ENCODE assay signal across 9 cellular contexts in the genomic region with DNA sequence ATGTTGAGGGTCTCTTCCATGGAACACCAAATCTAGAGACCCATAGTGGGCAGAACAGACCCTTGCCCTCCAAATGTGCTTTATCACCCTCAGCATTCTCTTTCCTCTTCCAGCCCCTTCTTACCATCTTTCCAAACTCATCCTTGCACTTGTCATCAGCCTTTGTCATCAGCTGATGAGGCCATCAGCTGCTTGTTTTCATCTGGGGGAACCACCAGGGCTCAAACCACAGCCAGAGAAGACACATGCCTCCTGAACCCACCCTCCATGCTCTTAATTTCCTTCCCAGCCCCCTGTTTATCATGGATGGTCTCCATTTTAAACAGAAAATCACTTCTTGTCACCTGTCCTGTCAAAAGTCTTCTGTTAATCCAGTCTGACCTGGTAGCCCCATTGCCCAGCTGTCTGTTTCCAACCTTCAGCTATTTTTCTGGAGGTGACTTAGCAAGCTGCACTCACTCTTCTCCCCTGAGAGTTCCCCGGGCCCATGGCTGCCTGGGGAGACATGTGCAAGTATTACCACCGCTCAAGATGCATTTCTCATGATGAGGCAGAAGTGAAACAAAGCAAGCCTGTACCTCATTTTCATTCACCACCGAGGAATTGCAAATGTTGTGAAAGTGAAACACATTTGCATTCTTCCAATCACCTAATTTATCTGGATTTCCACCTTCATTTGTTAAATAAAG. TPM values are rescaled to one million over a fixed set of nuclear protein-coding genes. Genes with fewer than 3 reads are reported as not detected.
DNase-seq lines count a peak whose midpoint lies in the region; ATAC-seq and TF ChIP-seq lines count a peak whose summit lies in the region.
"Had no signal": no experiment of that assay in that cellular context is flagged by ENCODE, and none has a peak within 500 bp of the region (broad histone marks: within the 10 kb centered on the region; RNA-seq: fewer than 3 reads in every experiment).

No MANE protein-coding gene starts in this region.

- CTCF ChIA-PET in WTC11 (lab: Charles Lee): interaction anchor here (0.6 to 1.9 kb wide), 4 partner anchors 10 to 46 kb away, joined by 3 to 13 read pairs (median 4); a partner anchor contains a TSS

- peak; percentile 95 for DNase-seq in GM12865 (ENCODE audit: low read depth)
- DNase-seq in WTC11 (ENCODE audit: low spot score): no peak
- DNase-seq in NCI-H69 (lab: John Stamatoyannopoulos, UW): no peak
- DNase-seq in SK-N-DZ (ENCODE audit: low spot score): no peak
- no peak for DNase-seq in immature natural killer cell
- DNase-seq in foreskin melanocyte: no peak

- H3K4me1 Mint-ChIP-seq in WTC11: peaks cover 14% of the 10 kb centered on the region
- no peaks in the 10 kb centered on the region for H3K4me1 Mint-ChIP-seq in immature natural killer cell

- TF ChIP-seq CTCF in GM12865 (IDR thresholded peaks at IDR 0.05; ENCODE audit: insufficient read depth, low read depth, low read length, missing control alignments): no peak
- no peak for TF ChIP-seq CTCF in WTC11 (IDR thresholded peaks at IDR 0.05)

- H3K4me3 ChIP-seq in GM12865 (ENCODE audit: low read depth, low read length): peak overlapping the region; percentile 16; the same call in 1 of the 2 replicates
- H3K4me3 ChIP-seq: vagina had no signal

- ATAC-seq in GM19351 (IDR thresholded peaks at IDR 0.05; ENCODE audit: unreplicated experiment) (peak; percentile 100), HG03064 (IDR thresholded peaks at IDR 0.05; ENCODE audit: low read depth, unreplicated experiment) (peak; percentile 99), WTC11 (no peak)

- H3K36me3 Mint-ChIP-seq in WTC11: no peaks in the 10 kb centered on the region
- H3K36me3 Mint-ChIP-seq in immature natural killer cell: no peaks in the 10 kb centered on the region

- POLR2A ChIA-PET in WTC11 (lab: Charles Lee): no interaction called here

- peaks cover 10% of the 10 kb centered on the region for H3K9me3 Mint-ChIP-seq in WTC11
- H3K9me3 Mint-ChIP-seq in immature natural killer cell: no peaks in the 10 kb centered on the region

- H3K27me3 Mint-ChIP-seq in WTC11 (ENCODE audit: low read depth): no peaks in the 10 kb centered on the region
- H3K27me3 Mint-ChIP-seq in immature natural killer cell (ENCODE audit: low read depth in 3 of 3): peaks cover 3 to 11% (median 5%) of the 10 kb centered on the region in 3 donors

- H3K4me3 Mint-ChIP-seq in WTC11: no peak overlapping the region
- peak overlapping the region in 1 of 5 donors; percentile 19 for H3K4me3 Mint-ChIP-seq in immature natural killer cell

- H3K27ac Mint-ChIP-seq in WTC11 (peak overlapping the region; percentile 7; the same call in 1 of the 2 replicates), immature natural killer cell (peak overlapping the region in 1 of 6 donors; percentile 45)

TF ChIP-seq in WTC11, 78 proteins besides CTCF, POLR2A, EP300 and RAD21 (continues in another document):
- TF ChIP-seq FOXJ3 (CRISPR knock-in tag; IDR thresholded peaks at IDR 0.05; ENCODE audit: borderline replicate concordance): no peak
- no peak for TF ChIP-seq FOXK1 (CRISPR knock-in tag; IDR thresholded peaks at IDR 0.05)
- TF ChIP-seq ZNF671 (CRISPR knock-in tag; IDR thresholded peaks at IDR 0.05): no peak
- TF ChIP-seq KAT7 (CRISPR knock-in tag; IDR thresholded peaks at IDR 0.05; ENCODE audit: borderline replicate concordance): no peak
- no peak for TF ChIP-seq ZNF317 (CRISPR knock-in tag; IDR thresholded peaks at IDR 0.05; ENCODE audit: borderline replicate concordance, low read depth)
- no peak for TF ChIP-seq ZNF416 (CRISPR knock-in tag; IDR thresholded peaks at IDR 0.05)
- TF ChIP-seq, protein P1, sequence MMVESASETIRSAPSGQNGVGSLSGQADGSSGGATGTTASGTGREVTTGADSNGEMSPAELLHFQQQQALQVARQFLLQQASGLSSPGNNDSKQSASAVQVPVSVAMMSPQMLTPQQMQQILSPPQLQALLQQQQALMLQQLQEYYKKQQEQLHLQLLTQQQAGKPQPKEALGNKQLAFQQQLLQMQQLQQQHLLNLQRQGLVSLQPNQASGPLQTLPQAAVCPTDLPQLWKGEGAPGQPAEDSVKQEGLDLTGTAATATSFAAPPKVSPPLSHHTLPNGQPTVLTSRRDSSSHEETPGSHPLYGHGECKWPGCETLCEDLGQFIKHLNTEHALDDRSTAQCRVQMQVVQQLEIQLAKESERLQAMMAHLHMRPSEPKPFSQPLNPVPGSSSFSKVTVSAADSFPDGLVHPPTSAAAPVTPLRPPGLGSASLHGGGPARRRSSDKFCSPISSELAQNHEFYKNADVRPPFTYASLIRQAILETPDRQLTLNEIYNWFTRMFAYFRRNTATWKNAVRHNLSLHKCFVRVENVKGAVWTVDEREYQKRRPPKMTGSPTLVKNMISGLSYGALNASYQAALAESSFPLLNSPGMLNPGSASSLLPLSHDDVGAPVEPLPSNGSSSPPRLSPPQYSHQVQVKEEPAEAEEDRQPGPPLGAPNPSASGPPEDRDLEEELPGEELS (CRISPR knock-in tag; IDR thresholded peaks at IDR 0.05): no peak
- TF ChIP-seq NR3C1 (CRISPR knock-in tag; conservative IDR thresholded peaks at IDR 0.05; ENCODE audit: low read depth): no peak
- TF ChIP-seq, protein P2, sequence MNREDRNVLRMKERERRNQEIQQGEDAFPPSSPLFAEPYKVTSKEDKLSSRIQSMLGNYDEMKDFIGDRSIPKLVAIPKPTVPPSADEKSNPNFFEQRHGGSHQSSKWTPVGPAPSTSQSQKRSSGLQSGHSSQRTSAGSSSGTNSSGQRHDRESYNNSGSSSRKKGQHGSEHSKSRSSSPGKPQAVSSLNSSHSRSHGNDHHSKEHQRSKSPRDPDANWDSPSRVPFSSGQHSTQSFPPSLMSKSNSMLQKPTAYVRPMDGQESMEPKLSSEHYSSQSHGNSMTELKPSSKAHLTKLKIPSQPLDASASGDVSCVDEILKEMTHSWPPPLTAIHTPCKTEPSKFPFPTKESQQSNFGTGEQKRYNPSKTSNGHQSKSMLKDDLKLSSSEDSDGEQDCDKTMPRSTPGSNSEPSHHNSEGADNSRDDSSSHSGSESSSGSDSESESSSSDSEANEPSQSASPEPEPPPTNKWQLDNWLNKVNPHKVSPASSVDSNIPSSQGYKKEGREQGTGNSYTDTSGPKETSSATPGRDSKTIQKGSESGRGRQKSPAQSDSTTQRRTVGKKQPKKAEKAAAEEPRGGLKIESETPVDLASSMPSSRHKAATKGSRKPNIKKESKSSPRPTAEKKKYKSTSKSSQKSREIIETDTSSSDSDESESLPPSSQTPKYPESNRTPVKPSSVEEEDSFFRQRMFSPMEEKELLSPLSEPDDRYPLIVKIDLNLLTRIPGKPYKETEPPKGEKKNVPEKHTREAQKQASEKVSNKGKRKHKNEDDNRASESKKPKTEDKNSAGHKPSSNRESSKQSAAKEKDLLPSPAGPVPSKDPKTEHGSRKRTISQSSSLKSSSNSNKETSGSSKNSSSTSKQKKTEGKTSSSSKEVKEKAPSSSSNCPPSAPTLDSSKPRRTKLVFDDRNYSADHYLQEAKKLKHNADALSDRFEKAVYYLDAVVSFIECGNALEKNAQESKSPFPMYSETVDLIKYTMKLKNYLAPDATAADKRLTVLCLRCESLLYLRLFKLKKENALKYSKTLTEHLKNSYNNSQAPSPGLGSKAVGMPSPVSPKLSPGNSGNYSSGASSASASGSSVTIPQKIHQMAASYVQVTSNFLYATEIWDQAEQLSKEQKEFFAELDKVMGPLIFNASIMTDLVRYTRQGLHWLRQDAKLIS (CRISPR knock-in tag; IDR thresholded peaks at IDR 0.05; ENCODE audit: borderline replicate concordance): no peak
- no peak for TF ChIP-seq ESRRA (CRISPR knock-in tag; IDR thresholded peaks at IDR 0.05; ENCODE audit: borderline replicate concordance)
- TF ChIP-seq, protein P3, sequence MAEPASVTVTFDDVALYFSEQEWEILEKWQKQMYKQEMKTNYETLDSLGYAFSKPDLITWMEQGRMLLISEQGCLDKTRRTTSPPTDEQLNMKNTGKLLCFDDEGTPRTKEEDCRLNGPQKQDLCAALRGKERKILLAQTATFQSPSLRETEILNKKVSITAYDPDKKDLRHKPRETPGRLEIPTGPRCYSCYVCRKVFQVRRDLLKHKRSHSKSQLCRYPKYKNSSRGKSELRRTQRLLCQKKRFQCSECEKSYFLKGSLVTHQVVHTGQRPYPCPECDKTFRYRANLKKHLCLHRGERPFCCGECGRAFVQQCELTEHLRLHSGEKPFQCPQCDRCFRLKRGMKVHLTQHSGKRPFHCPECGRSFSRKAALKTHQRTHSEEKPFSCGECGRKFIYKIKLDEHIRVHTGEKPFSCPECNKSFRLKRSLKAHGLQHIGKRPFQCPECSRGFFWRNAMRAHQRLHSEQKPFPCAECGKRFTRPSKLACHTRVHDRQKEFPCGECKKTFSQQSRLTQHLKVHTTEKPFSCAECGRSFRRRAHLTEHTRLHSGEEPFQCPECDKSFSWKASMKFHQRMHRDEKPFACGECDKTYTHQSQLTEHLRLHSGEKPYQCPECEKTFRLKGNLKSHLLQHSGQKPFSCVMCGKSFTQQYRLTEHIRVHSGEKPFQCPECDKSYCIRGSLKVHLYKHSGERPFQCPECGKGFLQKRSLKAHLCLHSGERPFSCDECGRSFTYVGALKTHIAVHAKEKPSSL (CRISPR knock-in tag; conservative IDR thresholded peaks at IDR 0.05): no peak
- no peak for TF ChIP-seq IRF2 (CRISPR knock-in tag; IDR thresholded peaks at IDR 0.05; ENCODE audit: borderline replicate concordance, low read depth)
- TF ChIP-seq, protein P4, sequence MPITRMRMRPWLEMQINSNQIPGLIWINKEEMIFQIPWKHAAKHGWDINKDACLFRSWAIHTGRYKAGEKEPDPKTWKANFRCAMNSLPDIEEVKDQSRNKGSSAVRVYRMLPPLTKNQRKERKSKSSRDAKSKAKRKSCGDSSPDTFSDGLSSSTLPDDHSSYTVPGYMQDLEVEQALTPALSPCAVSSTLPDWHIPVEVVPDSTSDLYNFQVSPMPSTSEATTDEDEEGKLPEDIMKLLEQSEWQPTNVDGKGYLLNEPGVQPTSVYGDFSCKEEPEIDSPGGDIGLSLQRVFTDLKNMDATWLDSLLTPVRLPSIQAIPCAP (CRISPR knock-in tag; IDR thresholded peaks at IDR 0.05): no peak

RNA-seq across cellular contexts. Expression of a gene that starts 14.7 kb away (rescaled TPM):
- 2.1 to 2.2 TPM (median 2.2 TPM) in 3 replicates for total RNA-seq in WTC11 (2021)
- 5.9 and 6.0 TPM in 2 replicates for polyA plus RNA-seq in SK-N-DZ (2014; cell fraction: cytosol; rRNA removed)
- polyA plus RNA-seq in SK-N-DZ (2014; cell fraction: nucleus; rRNA removed): 14.7 and 23.6 TPM in 2 replicates
- polyA plus RNA-seq in immature natural killer cell: not detected
